ENCODE assay signal across 32 cellular contexts in genomic region chr16:78118469-78119025, GRCh38.
"Had no signal": no experiment of that assay in that cellular context is flagged by ENCODE, and none has a peak within 500 bp of the region (broad histone marks: within the 10 kb centered on the region; RNA-seq: fewer than 3 reads in every experiment).

No MANE protein-coding gene starts in this region.

- FAIRE-seq: endometrium, endothelial cell of umbilical vein, frontal cortex had no signal

- H3K27ac Mint-ChIP-seq: activated CD4-positive, alpha-beta memory T cell treated with anti-CD3 and anti-CD28 coated beads, Interleukin-2, amount 10 ng/mL, durations not matched to agents 7 days and 5 days; activated CD4-positive, alpha-beta T cell treated with anti-CD3 and anti-CD28 coated beads for 36 hours; activated CD4-positive, alpha-beta T cell treated with anti-CD3 and anti-CD28 coated beads, Interleukin-2, amount 10 ng/mL, durations not matched to agents 24 days and 14 days; activated naive CD4-positive, alpha-beta T cell treated with anti-CD3 and anti-CD28 coated beads, Interleukin-2, amount 10 ng/mL, durations not matched to agents 7 days and 5 days; activated naive CD4-positive, alpha-beta T cell treated with anti-CD3 and anti-CD28 coated beads, Interleukin-2, amount 50 U/mL, for 72 hours; activated naive CD8-positive, alpha-beta T cell treated with anti-CD3 and anti-CD28 coated beads, Interleukin-2, amount 10 ng/mL, durations not matched to agents 7 days and 5 days; activated T-cell treated with anti-CD3 and anti-CD28 coated beads, Interleukin-2, amount 50 U/mL, for 24 hours; activated T-cell treated with anti-CD3 and anti-CD28 coated beads, Interleukin-2, amount 50 U/mL, for 72 hours; brain; T-helper 17 cell; T-helper 2 cell treated with Interferon-gamma antibody and Interleukin-4, amounts not matched to agents 5 μg/mL and 100 μg/mL, for 36 hours had no signal

- H3K9me3 Mint-ChIP-seq: activated CD4-positive, alpha-beta memory T cell treated with anti-CD3 and anti-CD28 coated beads, Interleukin-2, amount 10 ng/mL, durations not matched to agents 7 days and 5 days; activated CD4-positive, alpha-beta T cell treated with anti-CD3 and anti-CD28 coated beads, Interleukin-2, amount 10 ng/mL, durations not matched to agents 24 days and 14 days; activated naive CD4-positive, alpha-beta T cell treated with anti-CD3 and anti-CD28 coated beads, Interleukin-2, amount 10 ng/mL, durations not matched to agents 7 days and 5 days; activated naive CD4-positive, alpha-beta T cell treated with anti-CD3 and anti-CD28 coated beads, Interleukin-2, amount 50 U/mL, for 72 hours; activated naive CD8-positive, alpha-beta T cell treated with anti-CD3 and anti-CD28 coated beads, Interleukin-2, amount 10 ng/mL, durations not matched to agents 7 days and 5 days; activated T-cell treated with anti-CD3 and anti-CD28 coated beads, Interleukin-2, amount 50 U/mL, for 24 hours; activated T-cell treated with anti-CD3 and anti-CD28 coated beads, Interleukin-2, amount 50 U/mL, for 72 hours; brain; T-helper 2 cell treated with Interferon-gamma antibody and Interleukin-4, amounts not matched to agents 5 μg/mL and 100 μg/mL, for 36 hours had no signal

- H3K4me3 Mint-ChIP-seq: activated CD4-positive, alpha-beta memory T cell treated with anti-CD3 and anti-CD28 coated beads, Interleukin-2, amount 10 ng/mL, durations not matched to agents 7 days and 5 days; activated CD4-positive, alpha-beta T cell treated with anti-CD3 and anti-CD28 coated beads for 36 hours; activated CD4-positive, alpha-beta T cell treated with anti-CD3 and anti-CD28 coated beads, Interleukin-2, amount 10 ng/mL, durations not matched to agents 24 days and 14 days; activated naive CD4-positive, alpha-beta T cell treated with anti-CD3 and anti-CD28 coated beads, Interleukin-2, amount 10 ng/mL, durations not matched to agents 7 days and 5 days; activated naive CD8-positive, alpha-beta T cell treated with anti-CD3 and anti-CD28 coated beads, Interleukin-2, amount 10 ng/mL, durations not matched to agents 7 days and 5 days; activated T-cell treated with anti-CD3 and anti-CD28 coated beads, Interleukin-2, amount 50 U/mL, for 24 hours; activated T-cell treated with anti-CD3 and anti-CD28 coated beads, Interleukin-2, amount 50 U/mL, for 72 hours; brain; T-helper 17 cell; T-helper 2 cell treated with Interferon-gamma antibody and Interleukin-4, amounts not matched to agents 5 μg/mL and 100 μg/mL, for 36 hours had no signal

- H3K27me3 ChIP-seq: ascending aorta, breast epithelium, cardiac muscle cell, colonic mucosa had no signal

- DNase-seq: activated CD4-positive, alpha-beta memory T cell treated with anti-CD3 and anti-CD28 coated beads, Interleukin-2, amount 10 ng/mL, durations not matched to agents 7 days and 5 days; activated CD4-positive, alpha-beta T cell treated with anti-CD3 and anti-CD28 coated beads for 36 hours; activated CD4-positive, alpha-beta T cell treated with anti-CD3 and anti-CD28 coated beads, Interleukin-2, amount 10 ng/mL, durations not matched to agents 24 days and 14 days; activated CD4-positive, alpha-beta T cell treated with anti-CD3 and anti-CD28 coated beads, Interleukin-2, amount 50 U/mL, for 4 hours; activated CD4-positive, CD25-positive, alpha-beta regulatory T cell; activated CD4-positive, CD25-positive, alpha-beta regulatory T cell treated with anti-CD3 and anti-CD28 coated beads, Interleukin-2, amount 50 U/mL, for 72 hours; activated CD8-positive, alpha-beta memory T cell treated with anti-CD3 and anti-CD28 coated beads, Interleukin-2, amount 50 U/mL, for 48 hours; activated gamma-delta T cell; activated naive CD4-positive, alpha-beta T cell; activated naive CD4-positive, alpha-beta T cell treated with anti-CD3 and anti-CD28 coated beads, Interleukin-2, amount 10 ng/mL, durations not matched to agents 7 days and 5 days; activated naive CD8-positive, alpha-beta T cell treated with anti-CD3 and anti-CD28 coated beads, Interleukin-2, amount 10 ng/mL, durations not matched to agents 7 days and 5 days; activated T-cell treated with anti-CD3 and anti-CD28 coated beads for 4 hours; activated T-cell treated with anti-CD3 and anti-CD28 coated beads, Interleukin-2, amount 50 U/mL, for 24 hours; activated T-cell treated with anti-CD3 and anti-CD28 coated beads, Interleukin-2, amount 50 U/mL, for 72 hours; central memory CD4-positive, alpha-beta T cell; cerebellar nuclear complex; colonic mucosa; effector CD8-positive, alpha-beta T cell; foreskin fibroblast; head of caudate nucleus; T-helper 1 cell; T-helper 17 cell had no signal

- H3K4me3 ChIP-seq: ascending aorta, breast epithelium, cardiac muscle cell, colonic mucosa had no signal

- H3K27ac ChIP-seq: ascending aorta, breast epithelium, cardiac muscle cell, colonic mucosa had no signal

- H3K27me3 Mint-ChIP-seq: activated CD4-positive, alpha-beta memory T cell treated with anti-CD3 and anti-CD28 coated beads, Interleukin-2, amount 10 ng/mL, durations not matched to agents 7 days and 5 days; activated CD4-positive, alpha-beta T cell treated with anti-CD3 and anti-CD28 coated beads for 36 hours; activated CD4-positive, alpha-beta T cell treated with anti-CD3 and anti-CD28 coated beads, Interleukin-2, amount 10 ng/mL, durations not matched to agents 24 days and 14 days; activated naive CD4-positive, alpha-beta T cell treated with anti-CD3 and anti-CD28 coated beads, Interleukin-2, amount 10 ng/mL, durations not matched to agents 7 days and 5 days; activated naive CD8-positive, alpha-beta T cell treated with anti-CD3 and anti-CD28 coated beads, Interleukin-2, amount 10 ng/mL, durations not matched to agents 7 days and 5 days; activated T-cell treated with anti-CD3 and anti-CD28 coated beads, Interleukin-2, amount 50 U/mL, for 24 hours; brain; T-helper 17 cell had no signal

- H3K9me3 ChIP-seq: ascending aorta, breast epithelium, colonic mucosa had no signal

- H3K36me3 ChIP-seq: breast epithelium, cardiac muscle cell, colonic mucosa had no signal

- ATAC-seq: activated CD4-positive, alpha-beta T cell treated with anti-CD3 and anti-CD28 coated beads for 36 hours; activated naive CD4-positive, alpha-beta T cell treated with anti-CD3 and anti-CD28 coated beads, Interleukin-2, amount 50 U/mL, for 72 hours; activated T-cell treated with anti-CD3 and anti-CD28 coated beads, Interleukin-2, amount 50 U/mL, for 72 hours; esophagus mucosa; T-helper 17 cell had no signal

- H3K4me1 ChIP-seq: ascending aorta, breast epithelium, colonic mucosa had no signal
